21 cellular contexts compared by ENCODE assay signal in the genomic region with DNA sequence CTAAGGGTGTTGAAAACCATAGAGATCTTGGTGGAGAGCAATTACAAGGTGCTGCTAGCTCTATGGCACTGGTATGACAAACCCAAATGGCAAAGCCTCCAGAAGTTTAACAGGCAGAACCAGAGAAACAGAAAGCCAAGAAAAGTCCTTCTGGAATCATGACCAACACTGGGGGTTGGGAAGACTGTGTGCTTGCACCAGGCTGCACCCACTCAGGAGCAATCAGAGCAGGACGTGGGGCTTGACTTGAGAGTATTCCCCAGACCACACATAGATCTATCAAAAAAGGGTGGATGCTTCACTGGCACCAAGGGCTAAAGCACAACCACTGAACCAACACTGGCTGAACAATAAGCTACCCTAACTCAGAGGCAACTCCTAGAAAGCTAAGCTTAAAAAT.
"Had no signal": no experiment of that assay in that cellular context is flagged by ENCODE, and none has a peak within 500 bp of the region (broad histone marks: within the 10 kb centered on the region; RNA-seq: fewer than 3 reads in every experiment).

No MANE protein-coding gene starts in this region.

- DNase-seq: activated B cell treated with CpG ODN at 0.5 μM for 24 hours; activated CD4-positive, alpha-beta T cell treated with anti-CD3 and anti-CD28 coated beads for 36 hours; activated CD4-positive, alpha-beta T cell treated with anti-CD3 and anti-CD28 coated beads, Interleukin-2, amount 50 U/mL, for 4 hours; activated CD8-positive, alpha-beta memory T cell treated with anti-CD3 and anti-CD28 coated beads for 24 hours; activated CD8-positive, alpha-beta memory T cell treated with anti-CD3 and anti-CD28 coated beads, Interleukin-2, amount 50 U/mL, for 4 hours; activated effector memory CD4-positive, alpha-beta T cell treated with Interleukin-2 at 50 U/mL for 16 hours; activated naive CD4-positive, alpha-beta T cell treated with anti-CD3 and anti-CD28 coated beads, Interleukin-2, amount 50 U/mL, for 16 hours; activated naive CD8-positive, alpha-beta T cell treated with anti-CD3 and anti-CD28 coated beads, Interleukin-2, amount 50 U/mL, for 24 hours; activated T-cell treated with anti-CD3 and anti-CD28 coated beads, Interleukin-2, amount 50 U/mL, for 4 hours; caudate nucleus; effector CD4-positive, alpha-beta T cell; erythroblast; glutamatergic neuron; hippocampal formation; small intestine; T-helper 9 cell; upper lobe of right lung had no signal

- H3K27ac ChIP-seq: upper lobe of right lung had no signal

- H3K4me3 Mint-ChIP-seq: activated B cell treated with CpG ODN at 0.5 μM for 24 hours; activated CD4-positive, alpha-beta T cell treated with anti-CD3 and anti-CD28 coated beads for 36 hours; activated naive CD8-positive, alpha-beta T cell treated with anti-CD3 and anti-CD28 coated beads, Interleukin-2, amount 50 U/mL, for 24 hours; activated T-cell treated with anti-CD3 and anti-CD28 coated beads, Interleukin-2, amount 50 U/mL, for 4 hours; dendritic cell treated with granulocyte-macrophage colony-stimulating factor and Interleukin-4, amounts not matched to agents 40 ng/mL and 50 ng/mL, for 4 days; memory B cell; nephron; stimulated activated memory B cell treated with anti-CD40 and anti-IgM and Interleukin-4, amounts not matched to agents 10 μg/mL and 1 μg/mL and 100 μg/mL, for 72 hours had no signal

- H3K4me1 ChIP-seq: upper lobe of right lung had no signal

- H3K27me3 Mint-ChIP-seq: activated B cell treated with CpG ODN at 0.5 μM for 24 hours; activated CD4-positive, alpha-beta T cell treated with anti-CD3 and anti-CD28 coated beads for 36 hours; activated naive CD8-positive, alpha-beta T cell treated with anti-CD3 and anti-CD28 coated beads, Interleukin-2, amount 50 U/mL, for 24 hours; dendritic cell treated with granulocyte-macrophage colony-stimulating factor and Interleukin-4, amounts not matched to agents 40 ng/mL and 50 ng/mL, for 4 days; memory B cell; stimulated activated memory B cell treated with anti-CD40 and anti-IgM and Interleukin-4, amounts not matched to agents 10 μg/mL and 1 μg/mL and 100 μg/mL, for 72 hours had no signal

- H3K4me3 ChIP-seq: upper lobe of right lung had no signal

- ATAC-seq: activated CD4-positive, alpha-beta T cell treated with anti-CD3 and anti-CD28 coated beads for 36 hours; activated naive CD8-positive, alpha-beta T cell treated with anti-CD3 and anti-CD28 coated beads, Interleukin-2, amount 50 U/mL, for 24 hours; activated T-cell treated with anti-CD3 and anti-CD28 coated beads, Interleukin-2, amount 50 U/mL, for 4 hours; stimulated activated memory B cell treated with anti-CD40 and anti-IgM and Interleukin-4, amounts not matched to agents 10 μg/mL and 1 μg/mL and 100 μg/mL, for 72 hours had no signal

- H3K4me1 Mint-ChIP-seq: activated B cell treated with CpG ODN at 0.5 μM for 24 hours; activated naive CD8-positive, alpha-beta T cell treated with anti-CD3 and anti-CD28 coated beads, Interleukin-2, amount 50 U/mL, for 24 hours; nephron; stimulated activated memory B cell treated with anti-CD40 and anti-IgM and Interleukin-4, amounts not matched to agents 10 μg/mL and 1 μg/mL and 100 μg/mL, for 72 hours had no signal

- H3K9me3 ChIP-seq: upper lobe of right lung had no signal

- H3K9me3 Mint-ChIP-seq: activated B cell treated with CpG ODN at 0.5 μM for 24 hours; activated naive CD8-positive, alpha-beta T cell treated with anti-CD3 and anti-CD28 coated beads, Interleukin-2, amount 50 U/mL, for 24 hours; activated T-cell treated with anti-CD3 and anti-CD28 coated beads, Interleukin-2, amount 50 U/mL, for 4 hours; dendritic cell treated with granulocyte-macrophage colony-stimulating factor and Interleukin-4, amounts not matched to agents 40 ng/mL and 50 ng/mL, for 4 days; memory B cell; nephron; stimulated activated memory B cell treated with anti-CD40 and anti-IgM and Interleukin-4, amounts not matched to agents 10 μg/mL and 1 μg/mL and 100 μg/mL, for 72 hours had no signal

- H3K27ac Mint-ChIP-seq: activated B cell treated with CpG ODN at 0.5 μM for 24 hours; activated CD4-positive, alpha-beta T cell treated with anti-CD3 and anti-CD28 coated beads for 36 hours; activated naive CD8-positive, alpha-beta T cell treated with anti-CD3 and anti-CD28 coated beads, Interleukin-2, amount 50 U/mL, for 24 hours; dendritic cell treated with granulocyte-macrophage colony-stimulating factor and Interleukin-4, amounts not matched to agents 40 ng/mL and 50 ng/mL, for 4 days; memory B cell; nephron; stimulated activated memory B cell treated with anti-CD40 and anti-IgM and Interleukin-4, amounts not matched to agents 10 μg/mL and 1 μg/mL and 100 μg/mL, for 72 hours had no signal

- H3K27me3 ChIP-seq: upper lobe of right lung had no signal
